In genomic region chr2:18830962-18831361, GRCh38 we compare ENCODE assay signal across 16 cellular contexts.
"Had no signal": no experiment of that assay in that cellular context is flagged by ENCODE, and none has a peak within 500 bp of the region (broad histone marks: within the 10 kb centered on the region; RNA-seq: fewer than 3 reads in every experiment).

No MANE protein-coding gene starts in this region.

- H3K27me3 ChIP-seq: ascending aorta, esophagus squamous epithelium, foreskin keratinocyte, tibial nerve had no signal

- ATAC-seq: activated CD4-positive, alpha-beta T cell treated with anti-CD3 and anti-CD28 coated beads for 36 hours; activated naive CD8-positive, alpha-beta T cell treated with anti-CD3 and anti-CD28 coated beads, Interleukin-2, amount 50 U/mL, for 24 hours; foreskin keratinocyte; sciatic nerve; stimulated activated naive B cell treated with anti-CD40 and anti-IgM and Interleukin-4, amounts not matched to agents 10 μg/mL and 1 μg/mL and 100 μg/mL, for 72 hours; T-cell had no signal

- DNase-seq: activated CD4-positive, alpha-beta memory T cell treated with anti-CD3 and anti-CD28 coated beads, Interleukin-2, amount 10 ng/mL, durations not matched to agents 7 days and 5 days; activated CD4-positive, alpha-beta T cell treated with anti-CD3 and anti-CD28 coated beads for 36 hours; activated CD8-positive, alpha-beta memory T cell treated with anti-CD3 and anti-CD28 coated beads, Interleukin-2, amount 50 U/mL, for 4 hours; activated naive CD8-positive, alpha-beta T cell treated with anti-CD3 and anti-CD28 coated beads, Interleukin-2, amount 50 U/mL, for 24 hours; esophagus squamous epithelium; foreskin keratinocyte; naive B cell; posterior cingulate gyrus; stimulated activated CD4-positive, alpha-beta T cell treated with anti-CD3 and anti-CD28 coated beads, Interleukin-2, amount 100 ng/mL, for 24 hours; stimulated activated naive B cell treated with anti-CD40 and anti-IgM and Interleukin-4, amounts not matched to agents 10 μg/mL and 1 μg/mL and 100 μg/mL, for 72 hours; T-cell; T1000; WERI-Rb-1 had no signal

- H3K36me3 ChIP-seq: ascending aorta, esophagus squamous epithelium, tibial nerve, WERI-Rb-1 had no signal

- H3K9me3 ChIP-seq: ascending aorta, esophagus squamous epithelium, tibial nerve had no signal

- H3K4me3 ChIP-seq: ascending aorta, esophagus squamous epithelium, tibial nerve had no signal

- H3K27ac ChIP-seq: esophagus squamous epithelium, foreskin keratinocyte, WERI-Rb-1 had no signal
